In the genomic region with DNA sequence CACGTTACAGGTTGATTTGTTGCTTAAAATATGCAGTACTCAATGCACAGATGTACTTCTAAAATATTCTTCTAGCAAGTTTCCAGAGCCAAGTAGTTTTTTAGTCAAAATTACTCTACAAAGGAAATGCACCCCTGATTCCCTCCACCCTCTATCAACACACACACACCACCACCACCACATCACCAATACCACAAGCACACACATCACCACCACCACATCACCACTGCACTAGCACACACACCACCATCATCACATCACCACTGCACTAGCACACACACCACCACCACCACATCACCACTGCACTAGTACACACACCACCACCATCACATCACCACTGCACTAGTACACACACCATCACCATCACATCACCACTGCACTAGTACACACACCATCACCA, we compare ENCODE assay signal across 1 cellular context.
TF ChIP-seq lines count a peak whose summit lies in the region.

No MANE protein-coding gene starts in this region.

TF ChIP-seq in HepG2, 621 proteins besides CTCF, POLR2A, EP300 and RAD21 (continued from another document):
- TF ChIP-seq, protein P1, sequence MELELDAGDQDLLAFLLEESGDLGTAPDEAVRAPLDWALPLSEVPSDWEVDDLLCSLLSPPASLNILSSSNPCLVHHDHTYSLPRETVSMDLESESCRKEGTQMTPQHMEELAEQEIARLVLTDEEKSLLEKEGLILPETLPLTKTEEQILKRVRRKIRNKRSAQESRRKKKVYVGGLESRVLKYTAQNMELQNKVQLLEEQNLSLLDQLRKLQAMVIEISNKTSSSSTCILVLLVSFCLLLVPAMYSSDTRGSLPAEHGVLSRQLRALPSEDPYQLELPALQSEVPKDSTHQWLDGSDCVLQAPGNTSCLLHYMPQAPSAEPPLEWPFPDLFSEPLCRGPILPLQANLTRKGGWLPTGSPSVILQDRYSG (CRISPR knock-in tag; IDR thresholded peaks at IDR 0.05): no peak
- TF ChIP-seq, protein P2, sequence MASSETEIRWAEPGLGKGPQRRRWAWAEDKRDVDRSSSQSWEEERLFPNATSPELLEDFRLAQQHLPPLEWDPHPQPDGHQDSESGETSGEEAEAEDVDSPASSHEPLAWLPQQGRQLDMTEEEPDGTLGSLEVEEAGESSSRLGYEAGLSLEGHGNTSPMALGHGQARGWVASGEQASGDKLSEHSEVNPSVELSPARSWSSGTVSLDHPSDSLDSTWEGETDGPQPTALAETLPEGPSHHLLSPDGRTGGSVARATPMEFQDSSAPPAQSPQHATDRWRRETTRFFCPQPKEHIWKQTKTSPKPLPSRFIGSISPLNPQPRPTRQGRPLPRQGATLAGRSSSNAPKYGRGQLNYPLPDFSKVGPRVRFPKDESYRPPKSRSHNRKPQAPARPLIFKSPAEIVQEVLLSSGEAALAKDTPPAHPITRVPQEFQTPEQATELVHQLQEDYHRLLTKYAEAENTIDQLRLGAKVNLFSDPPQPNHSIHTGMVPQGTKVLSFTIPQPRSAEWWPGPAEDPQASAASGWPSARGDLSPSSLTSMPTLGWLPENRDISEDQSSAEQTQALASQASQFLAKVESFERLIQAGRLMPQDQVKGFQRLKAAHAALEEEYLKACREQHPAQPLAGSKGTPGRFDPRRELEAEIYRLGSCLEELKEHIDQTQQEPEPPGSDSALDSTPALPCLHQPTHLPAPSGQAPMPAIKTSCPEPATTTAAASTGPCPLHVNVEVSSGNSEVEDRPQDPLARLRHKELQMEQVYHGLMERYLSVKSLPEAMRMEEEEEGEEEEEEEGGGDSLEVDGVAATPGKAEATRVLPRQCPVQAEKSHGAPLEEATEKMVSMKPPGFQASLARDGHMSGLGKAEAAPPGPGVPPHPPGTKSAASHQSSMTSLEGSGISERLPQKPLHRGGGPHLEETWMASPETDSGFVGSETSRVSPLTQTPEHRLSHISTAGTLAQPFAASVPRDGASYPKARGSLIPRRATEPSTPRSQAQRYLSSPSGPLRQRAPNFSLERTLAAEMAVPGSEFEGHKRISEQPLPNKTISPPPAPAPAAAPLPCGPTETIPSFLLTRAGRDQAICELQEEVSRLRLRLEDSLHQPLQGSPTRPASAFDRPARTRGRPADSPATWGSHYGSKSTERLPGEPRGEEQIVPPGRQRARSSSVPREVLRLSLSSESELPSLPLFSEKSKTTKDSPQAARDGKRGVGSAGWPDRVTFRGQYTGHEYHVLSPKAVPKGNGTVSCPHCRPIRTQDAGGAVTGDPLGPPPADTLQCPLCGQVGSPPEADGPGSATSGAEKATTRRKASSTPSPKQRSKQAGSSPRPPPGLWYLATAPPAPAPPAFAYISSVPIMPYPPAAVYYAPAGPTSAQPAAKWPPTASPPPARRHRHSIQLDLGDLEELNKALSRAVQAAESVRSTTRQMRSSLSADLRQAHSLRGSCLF (CRISPR knock-in tag; IDR thresholded peaks at IDR 0.05; ENCODE audit: borderline replicate concordance): no peak
- no peak for TF ChIP-seq ZNF253 (CRISPR knock-in tag; IDR thresholded peaks at IDR 0.05; ENCODE audit: borderline replicate concordance)
